Comparison of ENCODE assay signal across 8 cellular contexts in the genomic region with DNA sequence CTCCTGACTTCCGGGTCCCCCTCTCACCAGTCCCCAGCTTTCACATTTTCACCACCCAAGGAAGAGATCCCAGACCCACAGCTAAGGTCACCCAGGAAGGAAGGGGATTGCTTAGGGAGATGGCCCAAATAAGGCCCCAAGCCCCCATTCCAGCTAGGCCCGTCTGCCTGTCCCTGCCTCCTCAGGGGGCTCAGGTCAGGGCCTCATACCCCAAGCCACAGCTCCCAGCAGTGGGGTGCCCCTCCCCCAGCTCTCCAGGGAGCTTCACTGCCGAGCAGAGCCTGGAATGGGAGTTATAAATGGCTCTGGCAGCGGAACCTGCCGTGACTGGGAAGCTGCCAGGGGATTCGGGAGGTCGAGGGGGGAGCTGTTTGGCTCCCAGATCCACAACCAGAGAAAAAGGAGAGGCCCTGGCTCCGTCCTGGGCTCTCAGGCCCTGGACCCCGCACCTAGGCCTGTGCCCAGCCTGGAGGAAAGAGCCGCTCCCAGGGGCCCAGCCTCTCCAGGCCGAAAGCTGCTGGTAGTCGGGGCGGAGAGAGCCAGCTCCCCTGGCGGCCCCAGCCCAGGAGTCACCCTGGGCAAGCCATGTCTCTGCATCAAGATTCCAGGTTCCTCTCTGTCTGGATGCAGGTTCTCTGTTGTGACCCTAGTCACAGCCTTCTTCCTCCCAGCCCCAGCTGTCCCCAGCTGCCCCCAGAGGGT. TPM values are rescaled to one million over a fixed set of nuclear protein-coding genes. Genes with fewer than 3 reads are reported as not detected.
DNase-seq lines count a peak whose midpoint lies in the region; ATAC-seq and FAIRE-seq lines count a peak whose summit lies in the region.

No MANE protein-coding gene starts in this region.

- peak overlapping the region; percentile 82 for H3K27ac ChIP-seq in cingulate gyrus (ENCODE audit: low read depth, low read length)

- DNase-seq in NCI-H2107 treated with DMSO at 0.1 percent for 48 hours (lab: John Stamatoyannopoulos, UW; ENCODE audit: unreplicated experiment) (peak; percentile 25), NCI-H2107 (lab: John Stamatoyannopoulos, UW) (no peak), lung microvascular endothelial cell (ENCODE audit: low read depth in 2 of 2) (peak; percentile 70 to 87), urothelium cell line (ENCODE audit: low spot score) (peak; percentile 40)

- ATAC-seq in HG03432 (IDR thresholded peaks at IDR 0.05; ENCODE audit: unreplicated experiment) (no peak), HG02970 (IDR thresholded peaks at IDR 0.05; ENCODE audit: low FRiP score, unreplicated experiment) (no peak), HG03280 (IDR thresholded peaks at IDR 0.05; ENCODE audit: unreplicated experiment) (no peak)

- FAIRE-seq in urothelium cell line (lab: Jason Lieb, UNC): no peak

RNA-seq across cellular contexts. Expression of a gene that starts 0.6 kb away (rescaled TPM):
- total RNA-seq in lung microvascular endothelial cell: 8.9 and 11.1 TPM in 2 replicates

RNA-seq across cellular contexts. Expression of a gene that starts 10.6 kb away (rescaled TPM):
- not detected in 2 replicates for total RNA-seq in lung microvascular endothelial cell

RNA-seq across cellular contexts. Expression of a gene that starts 16.7 kb away (rescaled TPM):
- total RNA-seq in lung microvascular endothelial cell: 11.3 and 14.1 TPM in 2 replicates

RNA-seq across cellular contexts. Expression of a gene that starts 17.8 kb away (rescaled TPM):
- under 0.01 TPM in 2 replicates for total RNA-seq in lung microvascular endothelial cell

RNA-seq across cellular contexts. Expression of a gene that starts 32.5 kb away (rescaled TPM):
- under 0.01 and 0.44 TPM in 2 replicates for total RNA-seq in lung microvascular endothelial cell
